Comparison of ENCODE assay signal across 10 cellular contexts in genomic region chr15:28989239-28989830, GRCh38.
A peak's percentile ranks its signal among the peaks of the same experiment; 100 is the strongest.
DNase-seq lines count a peak whose midpoint lies in the region; ATAC-seq, FAIRE-seq and TF ChIP-seq lines count a peak whose summit lies in the region.
"Had no signal": no experiment of that assay in that cellular context is flagged by ENCODE, and none has a peak within 500 bp of the region (broad histone marks: within the 10 kb centered on the region; RNA-seq: fewer than 3 reads in every experiment).

No MANE protein-coding gene starts in this region.

- BruUV-seq in HepG2 (replicated peaks; lab: Mats Ljungman, UMichigan) = no TSS peak

- no peak for TF ChIP-seq CTCF in HepG2 (CRISPR knock-in tag; IDR thresholded peaks at IDR 0.05)
- no peak for TF ChIP-seq CTCF in right lobe of liver (IDR thresholded peaks at IDR 0.05)
- TF ChIP-seq CTCF in foreskin keratinocyte (conservative IDR thresholded peaks at IDR 0.05) = peak; percentile 35
- no peak for TF ChIP-seq CTCF in upper lobe of right lung (IDR thresholded peaks at IDR 0.05)

- intact Hi-C loops in HepG2 (cut with micrococcal nuclease; ENCODE audit: unreplicated experiment) (no loop called here), right lobe of liver (cut with DNase I) (no loop called here), upper lobe of right lung (cut with DNase I) (no loop called here)

- ATAC-seq in HepG2 (peak; percentile 87), right lobe of liver (no peak), SK-N-SH treated with all-trans-retinoic acid at 6 μM for 48 hours (peak; percentile 40; the same call in 2 of the 3 replicates), foreskin keratinocyte (peak; percentile 23), upper lobe of right lung (no peak), GM18867 (IDR thresholded peaks at IDR 0.05; ENCODE audit: unreplicated experiment) (no peak)

- no peak for FAIRE-seq in HepG2 (lab: Jason Lieb, UNC)

- CTCF ChIA-PET in HepG2 (lab: Yijun Ruan, JAX; ENCODE audit: low intra/inter-chr PET ratio, low total read pairs) = no interaction called here

- in situ Hi-C loops in HepG2 (cut with HindIII; ENCODE audit: extremely low pct_ligation_motif_present, low pct_unique_long_range_greater_than_20kb) = no loop called here

- H3K4me2 ChIP-seq in HepG2 (ENCODE audit: low read depth, low read length) = no peak overlapping the region

- H3K4me1 ChIP-seq in HepG2 (ENCODE audit: insufficient read depth, low read length) = 0 out of 2 replicates have a peak, but pooled peaks cover 5% of the 10 kb centered on the region
- no peaks in the 10 kb centered on the region for H3K4me1 ChIP-seq in right lobe of liver
- no peaks in the 10 kb centered on the region for H3K4me1 ChIP-seq in foreskin keratinocyte
- peaks cover 5% of the 10 kb centered on the region for H3K4me1 ChIP-seq in upper lobe of right lung

- no peak overlapping the region for H2AFZ ChIP-seq in HepG2 (ENCODE audit: low read length)

- H3K4me3 ChIP-seq in HepG2 (replicated peaks in 1 of 3; ENCODE audit: insufficient read depth in 1 of 3, low read depth in 2 of 3, low read length in 3 of 3) = no peak overlapping the region
- H3K4me3 ChIP-seq in right lobe of liver = no peak overlapping the region
- no peak overlapping the region for H3K4me3 ChIP-seq in upper lobe of right lung
- H3K4me3 ChIP-seq: tibial artery had no signal

- no peaks in the 10 kb centered on the region for H4K20me1 ChIP-seq in HepG2 (ENCODE audit: insufficient read depth, low read length)

- no peak for TF ChIP-seq EP300 in HepG2 (IDR thresholded peaks at IDR 0.05; ENCODE audit: low read depth in 2 of 2, low read length in 2 of 2)
- no peak for TF ChIP-seq EP300 in HepG2 (CRISPR knock-in tag; IDR thresholded peaks at IDR 0.05; ENCODE audit: borderline replicate concordance)

- H3K36me3 ChIP-seq in HepG2 (replicated peaks in 1 of 2; ENCODE audit: control insufficient read depth in 1 of 2, insufficient read depth in 2 of 2, low read length in 2 of 2) (no peaks in the 10 kb centered on the region), right lobe of liver (no peaks in the 10 kb centered on the region), upper lobe of right lung (no peaks in the 10 kb centered on the region)
- H3K36me3 ChIP-seq: tibial artery had no signal

- POLR2A ChIA-PET in HepG2 (lab: Yijun Ruan, JAX) = no interaction called here

- no peak for TF ChIP-seq POLR2A in HepG2 (IDR thresholded peaks at IDR 0.05; ENCODE audit: insufficient read depth in 1 of 2, low read depth in 2 of 2, low read length in 2 of 2)
- no peak for TF ChIP-seq POLR2A in right lobe of liver (IDR thresholded peaks at IDR 0.05)

- DNase-seq in HepG2 (ENCODE audit: low spot score) = no peak
- DNase-seq in right lobe of liver = no peak
- no peak for DNase-seq in foreskin keratinocyte
- DNase-seq in upper lobe of right lung = peak; percentile 45
- DNase-seq in NCI-H345 treated with DMSO at 0.1 percent for 48 hours (lab: John Stamatoyannopoulos, UW; ENCODE audit: unreplicated experiment) = no peak
- no peak for DNase-seq in D341Med (ENCODE audit: low spot score)
- DNase-seq: NCI-H345, tibial artery had no signal

- no peaks in the 10 kb centered on the region for H3K79me2 ChIP-seq in HepG2 (ENCODE audit: insufficient read depth, low read length)

- TF ChIP-seq RAD21 in HepG2 (CRISPR knock-in tag; IDR thresholded peaks at IDR 0.05) = no peak

- no peaks in the 10 kb centered on the region for H3K9me3 ChIP-seq in HepG2 (ENCODE audit: low read length)
- H3K9me3 ChIP-seq in right lobe of liver = no peaks in the 10 kb centered on the region
- H3K9me3 ChIP-seq in upper lobe of right lung = no peaks in the 10 kb centered on the region
- H3K9me3 ChIP-seq: tibial artery had no signal

- H3K9ac ChIP-seq in HepG2 (ENCODE audit: insufficient read depth, low read depth, low read length) = no peak overlapping the region

- H3K27me3 ChIP-seq in HepG2 (ENCODE audit: control insufficient read depth in 1 of 2, insufficient read depth in 2 of 2, low read length in 2 of 2) = no peaks in the 10 kb centered on the region
- H3K27me3 ChIP-seq in right lobe of liver = no peaks in the 10 kb centered on the region
- no peaks in the 10 kb centered on the region for H3K27me3 ChIP-seq in foreskin keratinocyte
- H3K27me3 ChIP-seq in upper lobe of right lung = no peaks in the 10 kb centered on the region

- WGBS in HepG2 (ENCODE audit: low lambda C conversion rate) = 45% methylated on average over 6 of the region's 15 CpGs
- 66% methylated on average over 8 of the region's 15 CpGs for whole genome bisulfite sequencing in right lobe of liver (ENCODE audit: insufficient coverage, low coverage, low lambda C conversion rate, missing lambda C conversion rate)

- no peak overlapping the region for H3K27ac ChIP-seq in HepG2 (ENCODE audit: extremely low read length, insufficient read depth, low read length)
- no peak overlapping the region for H3K27ac ChIP-seq in right lobe of liver
- no peak overlapping the region for H3K27ac ChIP-seq in foreskin keratinocyte
- no peak overlapping the region for H3K27ac ChIP-seq in upper lobe of right lung
- H3K27ac ChIP-seq: tibial artery had no signal

TF ChIP-seq in HepG2, 621 proteins besides CTCF, POLR2A, EP300 and RAD21:
- peak; percentile 62 for TF ChIP-seq ZNF629 (CRISPR knock-in tag; conservative IDR thresholded peaks at IDR 0.05)
- no peak for TF ChIP-seq ESRRA (CRISPR knock-in tag; IDR thresholded peaks at IDR 0.05; ENCODE audit: low read depth)

TF ChIP-seq in SK-N-SH treated with all-trans-retinoic acid at 6 μM for 48 hours, 23 proteins besides CTCF, POLR2A, EP300 and RAD21:
- TF ChIP-seq CREB5 (CRISPR knock-in tag; IDR thresholded peaks at IDR 0.05; ENCODE audit: low read depth) (no peak), ZFP30 (CRISPR knock-in tag; IDR thresholded peaks at IDR 0.05) (no peak), ISL1 (CRISPR knock-in tag; IDR thresholded peaks at IDR 0.05) (no peak), TCF4 (CRISPR knock-in tag; IDR thresholded peaks at IDR 0.05; ENCODE audit: borderline replicate concordance) (no peak), PPARA (CRISPR knock-in tag; IDR thresholded peaks at IDR 0.05; ENCODE audit: borderline replicate concordance) (no peak), ZNF565 (CRISPR knock-in tag; conservative IDR thresholded peaks at IDR 0.05; ENCODE audit: low read depth) (no peak), ZNF70 (CRISPR knock-in tag; IDR thresholded peaks at IDR 0.05) (no peak), CSRNP3 (CRISPR knock-in tag; IDR thresholded peaks at IDR 0.05) (no peak), CSDC2 (CRISPR knock-in tag; IDR thresholded peaks at IDR 0.05) (no peak), ARNTL (CRISPR knock-in tag; IDR thresholded peaks at IDR 0.05; ENCODE audit: borderline replicate concordance, low read depth) (no peak)

Comparison
In these comparisons a context has a peak if more than half of its experiments do, and no peak if none do; other contexts are left out.
1. ATAC-seq: peak in HepG2 (single experiment), SK-N-SH treated with all-trans-retinoic acid at 6 μM for 48 hours (single experiment) and foreskin keratinocyte (single experiment); none in right lobe of liver (0 of 4), upper lobe of right lung (single experiment) and GM18867 (single experiment).